Comparison of ENCODE assay signal across 1 cellular context in the genomic region with DNA sequence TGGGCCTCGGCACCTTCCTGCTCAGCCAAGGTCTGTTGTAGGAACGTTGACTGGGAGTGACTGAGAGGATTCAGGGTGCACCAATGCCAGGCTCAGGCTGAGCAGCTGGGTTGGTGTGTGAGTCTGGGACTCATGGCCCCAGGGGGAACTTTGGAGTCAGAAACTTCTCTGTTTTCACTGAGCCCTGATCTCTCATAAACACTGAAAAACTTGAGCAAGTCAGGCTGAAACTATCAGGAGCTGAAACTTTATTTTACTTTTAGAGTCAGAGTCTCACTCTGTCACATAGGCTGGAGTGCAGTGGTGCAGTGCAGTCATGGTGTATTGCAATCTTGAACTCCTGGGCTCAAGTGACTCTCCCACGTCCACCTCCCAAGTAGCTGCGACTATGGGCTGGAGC.
TF ChIP-seq lines count a peak whose summit lies in the region.

No MANE protein-coding gene starts in this region.

TF ChIP-seq in GM12878, 131 proteins besides CTCF, POLR2A, EP300 and RAD21 (continued from another document):
- peak; percentile 82 for TF ChIP-seq ZNF24 (IDR thresholded peaks at IDR 0.05)
- no peak for TF ChIP-seq SUZ12 (IDR thresholded peaks at IDR 0.05; ENCODE audit: unreplicated experiment)
- TF ChIP-seq STAT3 (IDR thresholded peaks at IDR 0.05; ENCODE audit: low read depth, low read length), result no peak
- TF ChIP-seq NFIC (IDR thresholded peaks at IDR 0.05; ENCODE audit: low read depth, low read length), result 0 out of 2 replicates have a peak, but pooled peaks have one; percentile 29
- 0 out of 2 replicates have a peak, but pooled peaks have one; percentile 59 for TF ChIP-seq CBX5 (IDR thresholded peaks at IDR 0.05; ENCODE audit: low read depth)
- 0 out of 2 replicates have a peak, but pooled peaks have one; percentile 4 for TF ChIP-seq SMC3 (IDR thresholded peaks at IDR 0.05; ENCODE audit: borderline replicate concordance, low read length)
- no peak for TF ChIP-seq HDAC6 (IDR thresholded peaks at IDR 0.05; ENCODE audit: unreplicated experiment)
- no peak for TF ChIP-seq SRF (IDR thresholded peaks at IDR 0.05; ENCODE audit: low read depth in 2 of 2, low read length in 2 of 2)
- peak; percentile 51; the same call in 1 of the 2 replicates for TF ChIP-seq PAX5 (IDR thresholded peaks at IDR 0.05; ENCODE audit: borderline replicate concordance, low read depth, low read length)
- TF ChIP-seq MEF2B (IDR thresholded peaks at IDR 0.05; ENCODE audit: partially characterized antibody, poor library complexity, severe bottlenecking), result peak; percentile 66
- no peak for TF ChIP-seq CBX3 (IDR thresholded peaks at IDR 0.05; ENCODE audit: borderline replicate concordance, low read depth)
- TF ChIP-seq NR2C1 (IDR thresholded peaks at IDR 0.05), result no peak
- TF ChIP-seq ZNF207 (IDR thresholded peaks at IDR 0.05; ENCODE audit: borderline replicate concordance), result no peak
- TF ChIP-seq IRF4 (IDR thresholded peaks at IDR 0.05; ENCODE audit: low read depth, low read length), result 0 out of 2 replicates have a peak, but pooled peaks have one; percentile 22
- TF ChIP-seq NFYA (IDR thresholded peaks at IDR 0.05; ENCODE audit: borderline replicate concordance, low read depth, low read length), result no peak
- no peak for TF ChIP-seq CEBPZ (IDR thresholded peaks at IDR 0.05; ENCODE audit: low read depth, low read length)
- no peak for TF ChIP-seq CEBPB (IDR thresholded peaks at IDR 0.05; ENCODE audit: borderline replicate concordance in 1 of 2, low read depth in 2 of 2, low read length in 2 of 2)
- no peak for TF ChIP-seq CUX1 (IDR thresholded peaks at IDR 0.05; ENCODE audit: insufficient replicate concordance, low read depth, low read length)
- TF ChIP-seq SP1 (IDR thresholded peaks at IDR 0.05; ENCODE audit: low read depth, low read length), result no peak
- TF ChIP-seq SMARCA5 (IDR thresholded peaks at IDR 0.05), result no peak
- TF ChIP-seq, protein P1, sequence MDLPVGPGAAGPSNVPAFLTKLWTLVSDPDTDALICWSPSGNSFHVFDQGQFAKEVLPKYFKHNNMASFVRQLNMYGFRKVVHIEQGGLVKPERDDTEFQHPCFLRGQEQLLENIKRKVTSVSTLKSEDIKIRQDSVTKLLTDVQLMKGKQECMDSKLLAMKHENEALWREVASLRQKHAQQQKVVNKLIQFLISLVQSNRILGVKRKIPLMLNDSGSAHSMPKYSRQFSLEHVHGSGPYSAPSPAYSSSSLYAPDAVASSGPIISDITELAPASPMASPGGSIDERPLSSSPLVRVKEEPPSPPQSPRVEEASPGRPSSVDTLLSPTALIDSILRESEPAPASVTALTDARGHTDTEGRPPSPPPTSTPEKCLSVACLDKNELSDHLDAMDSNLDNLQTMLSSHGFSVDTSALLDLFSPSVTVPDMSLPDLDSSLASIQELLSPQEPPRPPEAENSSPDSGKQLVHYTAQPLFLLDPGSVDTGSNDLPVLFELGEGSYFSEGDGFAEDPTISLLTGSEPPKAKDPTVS (IDR thresholded peaks at IDR 0.05; ENCODE audit: low read depth, low read length), result no peak
- TF ChIP-seq, protein P2, sequence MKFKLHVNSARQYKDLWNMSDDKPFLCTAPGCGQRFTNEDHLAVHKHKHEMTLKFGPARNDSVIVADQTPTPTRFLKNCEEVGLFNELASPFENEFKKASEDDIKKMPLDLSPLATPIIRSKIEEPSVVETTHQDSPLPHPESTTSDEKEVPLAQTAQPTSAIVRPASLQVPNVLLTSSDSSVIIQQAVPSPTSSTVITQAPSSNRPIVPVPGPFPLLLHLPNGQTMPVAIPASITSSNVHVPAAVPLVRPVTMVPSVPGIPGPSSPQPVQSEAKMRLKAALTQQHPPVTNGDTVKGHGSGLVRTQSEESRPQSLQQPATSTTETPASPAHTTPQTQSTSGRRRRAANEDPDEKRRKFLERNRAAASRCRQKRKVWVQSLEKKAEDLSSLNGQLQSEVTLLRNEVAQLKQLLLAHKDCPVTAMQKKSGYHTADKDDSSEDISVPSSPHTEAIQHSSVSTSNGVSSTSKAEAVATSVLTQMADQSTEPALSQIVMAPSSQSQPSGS (IDR thresholded peaks at IDR 0.05; ENCODE audit: low read length), result 0 out of 2 replicates have a peak, but pooled peaks have one; percentile 40
- TF ChIP-seq SMAD1 (IDR thresholded peaks at IDR 0.05; ENCODE audit: low read depth, partially characterized antibody), result no peak
